Comparison of ENCODE assay signal across 2 cellular contexts in genomic region chr4:106868381-106869035, GRCh38.
TF ChIP-seq lines count a peak whose summit lies in the region.

No MANE protein-coding gene starts in this region.

TF ChIP-seq in GM23338, 12 proteins besides CTCF, POLR2A, EP300 and RAD21:
- TF ChIP-seq STAT1 (IDR thresholded peaks at IDR 0.05; ENCODE audit: unreplicated experiment) (no peak), ZNF114 (CRISPR knock-in tag; IDR thresholded peaks at IDR 0.05) (no peak), CREB1 (CRISPR knock-in tag; IDR thresholded peaks at IDR 0.05; ENCODE audit: low read depth) (no peak), EZH2phosphoT487 (IDR thresholded peaks at IDR 0.05; ENCODE audit: unreplicated experiment) (no peak), NANOG (IDR thresholded peaks at IDR 0.05; ENCODE audit: borderline replicate concordance) (no peak), POLR2AphosphoS5 (IDR thresholded peaks at IDR 0.05; ENCODE audit: low read depth) (no peak), JUNB (IDR thresholded peaks at IDR 0.05; ENCODE audit: unreplicated experiment) (no peak)
- TF ChIP-seq, protein P1, sequence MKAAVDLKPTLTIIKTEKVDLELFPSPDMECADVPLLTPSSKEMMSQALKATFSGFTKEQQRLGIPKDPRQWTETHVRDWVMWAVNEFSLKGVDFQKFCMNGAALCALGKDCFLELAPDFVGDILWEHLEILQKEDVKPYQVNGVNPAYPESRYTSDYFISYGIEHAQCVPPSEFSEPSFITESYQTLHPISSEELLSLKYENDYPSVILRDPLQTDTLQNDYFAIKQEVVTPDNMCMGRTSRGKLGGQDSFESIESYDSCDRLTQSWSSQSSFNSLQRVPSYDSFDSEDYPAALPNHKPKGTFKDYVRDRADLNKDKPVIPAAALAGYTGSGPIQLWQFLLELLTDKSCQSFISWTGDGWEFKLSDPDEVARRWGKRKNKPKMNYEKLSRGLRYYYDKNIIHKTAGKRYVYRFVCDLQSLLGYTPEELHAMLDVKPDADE (IDR thresholded peaks at IDR 0.05), result no peak
- TF ChIP-seq, protein P2, sequence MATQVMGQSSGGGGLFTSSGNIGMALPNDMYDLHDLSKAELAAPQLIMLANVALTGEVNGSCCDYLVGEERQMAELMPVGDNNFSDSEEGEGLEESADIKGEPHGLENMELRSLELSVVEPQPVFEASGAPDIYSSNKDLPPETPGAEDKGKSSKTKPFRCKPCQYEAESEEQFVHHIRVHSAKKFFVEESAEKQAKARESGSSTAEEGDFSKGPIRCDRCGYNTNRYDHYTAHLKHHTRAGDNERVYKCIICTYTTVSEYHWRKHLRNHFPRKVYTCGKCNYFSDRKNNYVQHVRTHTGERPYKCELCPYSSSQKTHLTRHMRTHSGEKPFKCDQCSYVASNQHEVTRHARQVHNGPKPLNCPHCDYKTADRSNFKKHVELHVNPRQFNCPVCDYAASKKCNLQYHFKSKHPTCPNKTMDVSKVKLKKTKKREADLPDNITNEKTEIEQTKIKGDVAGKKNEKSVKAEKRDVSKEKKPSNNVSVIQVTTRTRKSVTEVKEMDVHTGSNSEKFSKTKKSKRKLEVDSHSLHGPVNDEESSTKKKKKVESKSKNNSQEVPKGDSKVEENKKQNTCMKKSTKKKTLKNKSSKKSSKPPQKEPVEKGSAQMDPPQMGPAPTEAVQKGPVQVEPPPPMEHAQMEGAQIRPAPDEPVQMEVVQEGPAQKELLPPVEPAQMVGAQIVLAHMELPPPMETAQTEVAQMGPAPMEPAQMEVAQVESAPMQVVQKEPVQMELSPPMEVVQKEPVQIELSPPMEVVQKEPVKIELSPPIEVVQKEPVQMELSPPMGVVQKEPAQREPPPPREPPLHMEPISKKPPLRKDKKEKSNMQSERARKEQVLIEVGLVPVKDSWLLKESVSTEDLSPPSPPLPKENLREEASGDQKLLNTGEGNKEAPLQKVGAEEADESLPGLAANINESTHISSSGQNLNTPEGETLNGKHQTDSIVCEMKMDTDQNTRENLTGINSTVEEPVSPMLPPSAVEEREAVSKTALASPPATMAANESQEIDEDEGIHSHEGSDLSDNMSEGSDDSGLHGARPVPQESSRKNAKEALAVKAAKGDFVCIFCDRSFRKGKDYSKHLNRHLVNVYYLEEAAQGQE (IDR thresholded peaks at IDR 0.05; ENCODE audit: unreplicated experiment), result no peak

TF ChIP-seq in SK-N-SH, 30 proteins besides CTCF, POLR2A, EP300 and RAD21:
- TF ChIP-seq TCF12 (IDR thresholded peaks at IDR 0.05) (peak; percentile 48), NFIC (IDR thresholded peaks at IDR 0.05; ENCODE audit: borderline replicate concordance) (peak; percentile 76), TEAD4 (IDR thresholded peaks at IDR 0.05; ENCODE audit: borderline replicate concordance, insufficient read depth) (no peak), JUND (IDR thresholded peaks at IDR 0.05) (peak; percentile 27; the same call in 1 of the 2 replicates)
